11 cellular contexts compared by ENCODE assay signal in genomic region chr22:37564111-37564711, GRCh38. TPM values are rescaled to one million over a fixed set of nuclear protein-coding genes. Genes with fewer than 3 reads are reported as not detected.
DNase-seq lines count a peak whose midpoint lies in the region; ATAC-seq, FAIRE-seq and TF ChIP-seq lines count a peak whose summit lies in the region.
"Had no signal": no experiment of that assay in that cellular context is flagged by ENCODE, and none has a peak within 500 bp of the region (broad histone marks: within the 10 kb centered on the region; RNA-seq: fewer than 3 reads in every experiment).

No MANE protein-coding gene starts in this region.

- peak overlapping the region; percentile 76 for H3K27ac ChIP-seq in ACC112 (ENCODE audit: low read depth, low read length)
- peak overlapping the region; percentile 46; the same call in 1 of the 2 replicates for H3K27ac ChIP-seq in SJSA1
- peak overlapping the region; percentile 97 to 100 (median 98) for H3K27ac ChIP-seq in pancreas

- intact Hi-C loops in pancreas (cut with DNase I): no loop called here

- H3K9me3 ChIP-seq in SJSA1 (replicated peaks) (0 out of 2 replicates have a peak, but pooled peaks cover 3% of the 10 kb centered on the region), pancreas (no peaks in the 10 kb centered on the region)

- H3K79me2 ChIP-seq in ACC112 (ENCODE audit: control insufficient read depth, insufficient read depth, low read length, unreplicated experiment): peaks cover 67% of the 10 kb centered on the region

- WGBS in pancreas, 2 donors: 15 to 21% methylated on average over 7 of the region's 7 CpGs

- no peak overlapping the region for H2AFZ ChIP-seq in ACC112 (ENCODE audit: low read length, unreplicated experiment)

- H3K4me1 ChIP-seq in ACC112 (ENCODE audit: control insufficient read depth, insufficient read depth, low read length, unreplicated experiment): peaks cover 26% of the 10 kb centered on the region
- H3K4me1 ChIP-seq in SJSA1 (replicated peaks): peaks cover 46% of the 10 kb centered on the region
- H3K4me1 ChIP-seq in pancreas: peaks cover 51 to 72% (median 64%) of the 10 kb centered on the region in 3 donors

- DNase-seq in SJSA1 (ENCODE audit: low read depth in 1 of 2, low spot score in 2 of 2): no peak
- DNase-seq in fibroblast of gingiva (ENCODE audit: low read depth): peak; percentile 27
- DNase-seq in pancreas: no peak
- DNase-seq in activated T-cell treated with anti-CD3 and anti-CD28 coated beads for 4 hours: no peak
- DNase-seq: activated CD4-positive, alpha-beta T cell treated with anti-CD3 and anti-CD28 coated beads for 36 hours; CD4-positive, CD25-positive, alpha-beta regulatory T cell; stimulated activated CD4-positive, alpha-beta T cell treated with anti-CD3 and anti-CD28 coated beads, Interleukin-4, amount 100 ng/mL, for 4 hours had no signal

- H3K27me3 ChIP-seq in ACC112 (ENCODE audit: insufficient read depth, low read length): no peaks in the 10 kb centered on the region
- no peaks in the 10 kb centered on the region for H3K27me3 ChIP-seq in SJSA1 (replicated peaks)
- no peaks in the 10 kb centered on the region for H3K27me3 ChIP-seq in pancreas

- TF ChIP-seq CTCF in pancreas (IDR thresholded peaks at IDR 0.05): no peak

- no peak overlapping the region for H3K4me3 ChIP-seq in ACC112 (ENCODE audit: low read depth, low read length)
- H3K4me3 ChIP-seq in SJSA1: no peak overlapping the region
- H3K4me3 ChIP-seq in pancreas: peak overlapping the region in 2 of 4 donors; percentile 59 to 95

- no peak for ATAC-seq in pancreas
- ATAC-seq in GM19467 (IDR thresholded peaks at IDR 0.05; ENCODE audit: unreplicated experiment): no peak
- ATAC-seq in HG02938 (IDR thresholded peaks at IDR 0.05; ENCODE audit: unreplicated experiment): no peak
- no peak for ATAC-seq in GM21423 (IDR thresholded peaks at IDR 0.05; ENCODE audit: unreplicated experiment)
- ATAC-seq: activated CD4-positive, alpha-beta T cell treated with anti-CD3 and anti-CD28 coated beads for 36 hours had no signal

- no peaks in the 10 kb centered on the region for H3K36me3 ChIP-seq in ACC112 (ENCODE audit: insufficient read depth, low read length)
- H3K36me3 ChIP-seq in SJSA1: peaks cover 81% of the 10 kb centered on the region
- peaks cover 0 to 20% (median 12%) of the 10 kb centered on the region in 3 donors for H3K36me3 ChIP-seq in pancreas

- FAIRE-seq in pancreas (lab: Jason Lieb, UNC): no peak

RNA-seq across cellular contexts. Expression of gene CDC42EP1, which starts 3.9 kb away (rescaled TPM):
- 21.5 and 22.3 TPM in 2 replicates for total RNA-seq in SJSA1 (2014; rRNA removed; shearing (Covaris generic))
- total RNA-seq in pancreas: 100 to 1,000 TPM in 2 of 6 donors, 10 to 100 TPM in 4; 68.8 to 139 (median 96.1) TPM
- 10 to 100 TPM; 78.2 to 79.0 TPM for polyA plus RNA-seq in pancreas
- total RNA-seq: CD4-positive, CD25-positive, alpha-beta regulatory T cell had no signal
- polyA plus RNA-seq: CD4-positive, CD25-positive, alpha-beta regulatory T cell had no signal

RNA-seq across cellular contexts. Expression of gene LGALS2, which starts 15.7 kb away (rescaled TPM):
- total RNA-seq in SJSA1 (2014; rRNA removed; shearing (Covaris generic)): not detected in 2 replicates
- total RNA-seq in pancreas: 10 to 100 TPM; 16.0 to 99.5 (median 40.9) TPM
- 10 to 100 TPM; 26.2 to 61.7 TPM for polyA plus RNA-seq in pancreas
- total RNA-seq: activated CD4-positive, alpha-beta T cell treated with anti-CD3 and anti-CD28 coated beads for 36 hours; CD4-positive, CD25-positive, alpha-beta regulatory T cell had no signal

RNA-seq across cellular contexts. Expression of gene GGA1, which starts 44.4 kb away (rescaled TPM):
- total RNA-seq in SJSA1 (2014; rRNA removed; shearing (Covaris generic)): 22.6 and 34.9 TPM in 2 replicates
- total RNA-seq in pancreas: 10 to 100 TPM; 17.9 to 36.4 (median 21.5) TPM
- polyA plus RNA-seq in pancreas: 10 to 100 TPM; 81.5 to 84.9 TPM

RNA-seq across cellular contexts. Expression of gene CARD10, which starts 45.0 kb away (rescaled TPM):
- 14.6 and 40.7 TPM in 2 replicates for total RNA-seq in SJSA1 (2014; rRNA removed; shearing (Covaris generic))
- 10 to 100 TPM in 4 of 6 donors, 1 to 10 TPM in 2; 9.9 to 20.6 (median 11.5) TPM for total RNA-seq in pancreas
- polyA plus RNA-seq in pancreas: 10 to 100 TPM; 29.9 to 30.2 TPM
- total RNA-seq: activated CD4-positive, alpha-beta T cell treated with anti-CD3 and anti-CD28 coated beads for 36 hours; CD4-positive, CD25-positive, alpha-beta regulatory T cell had no signal
- polyA plus RNA-seq: CD4-positive, CD25-positive, alpha-beta regulatory T cell had no signal

Comparison
In these comparisons a context has a peak if more than half of its experiments do, and no peak if none do; other contexts are left out.
1. H3K27ac ChIP-seq: peak in every context shown above with its lines; median percentile 98 in pancreas; 76 in ACC112; 46 in SJSA1.
2. RNA of gene LGALS2, which starts 15.7 kb away (total RNA-seq): 16.0 to 99.5 TPM in pancreas; not detected in SJSA1; every median in the first group is over 10 times any median in the second.